In the genomic region with DNA sequence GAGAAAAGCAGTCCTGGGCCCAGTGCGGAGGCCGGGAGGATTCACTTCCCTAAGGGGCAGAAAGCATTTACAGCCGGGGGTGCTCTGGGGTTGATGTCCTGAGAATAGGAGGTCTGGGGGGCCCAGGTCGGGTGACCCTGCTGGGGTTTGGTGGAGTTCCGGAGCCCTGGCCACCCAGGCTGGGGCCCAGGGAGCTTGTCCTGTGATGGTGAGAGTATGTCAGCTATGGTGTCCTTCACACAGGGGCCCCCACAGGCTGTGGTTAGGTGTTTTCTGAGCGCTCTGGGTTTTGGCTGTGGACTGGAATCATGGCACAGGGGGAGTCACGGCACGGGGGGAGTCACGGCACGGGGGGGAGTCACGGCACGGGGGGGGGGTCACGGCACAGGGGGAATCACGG, we compare ENCODE assay signal across 1 cellular context.
TF ChIP-seq lines count a peak whose summit lies in the region.

No MANE protein-coding gene starts in this region.

TF ChIP-seq in H1, 55 proteins besides CTCF, POLR2A, EP300 and RAD21:
- TF ChIP-seq POLR2AphosphoS5 (IDR thresholded peaks at IDR 0.05; ENCODE audit: low read depth, low read length) (no peak), SIN3A (conservative IDR thresholded peaks at IDR 0.05 in 1 of 2, IDR thresholded peaks at IDR 0.05 in 1 of 2; ENCODE audit: low read depth in 1 of 2, low read length in 2 of 2) (no peak), SIX5 (IDR thresholded peaks at IDR 0.05; ENCODE audit: low read depth, low read length) (no peak), TAF1 (IDR thresholded peaks at IDR 0.05; ENCODE audit: low read depth, low read length) (no peak), BACH1 (IDR thresholded peaks at IDR 0.05; ENCODE audit: low read length) (no peak), CREB1 (IDR thresholded peaks at IDR 0.05) (no peak), CHD1 (IDR thresholded peaks at IDR 0.05; ENCODE audit: low read depth, low read length) (no peak), CBX8 (IDR thresholded peaks at IDR 0.05; ENCODE audit: borderline replicate concordance, low read depth, low read length) (no peak), CHD2 (IDR thresholded peaks at IDR 0.05; ENCODE audit: low read length) (no peak), CEBPB (IDR thresholded peaks at IDR 0.05; ENCODE audit: low read depth, low read length) (no peak), SUZ12 (IDR thresholded peaks at IDR 0.05; ENCODE audit: low read length) (no peak), PHF8 (conservative IDR thresholded peaks at IDR 0.05; ENCODE audit: low read depth, low read length) (no peak), SAP30 (IDR thresholded peaks at IDR 0.05; ENCODE audit: insufficient read depth, insufficient replicate concordance, low read length) (no peak), JUN (IDR thresholded peaks at IDR 0.05; ENCODE audit: low read depth, low read length) (no peak), KDM5A (IDR thresholded peaks at IDR 0.05; ENCODE audit: low read length) (no peak), BCL11A (IDR thresholded peaks at IDR 0.05; ENCODE audit: low read depth in 2 of 2, low read length in 2 of 2) (no peak), ZNF274 (IDR thresholded peaks at IDR 0.05; ENCODE audit: borderline replicate concordance, extremely low read depth, low read length) (no peak)
- TF ChIP-seq, protein P1, sequence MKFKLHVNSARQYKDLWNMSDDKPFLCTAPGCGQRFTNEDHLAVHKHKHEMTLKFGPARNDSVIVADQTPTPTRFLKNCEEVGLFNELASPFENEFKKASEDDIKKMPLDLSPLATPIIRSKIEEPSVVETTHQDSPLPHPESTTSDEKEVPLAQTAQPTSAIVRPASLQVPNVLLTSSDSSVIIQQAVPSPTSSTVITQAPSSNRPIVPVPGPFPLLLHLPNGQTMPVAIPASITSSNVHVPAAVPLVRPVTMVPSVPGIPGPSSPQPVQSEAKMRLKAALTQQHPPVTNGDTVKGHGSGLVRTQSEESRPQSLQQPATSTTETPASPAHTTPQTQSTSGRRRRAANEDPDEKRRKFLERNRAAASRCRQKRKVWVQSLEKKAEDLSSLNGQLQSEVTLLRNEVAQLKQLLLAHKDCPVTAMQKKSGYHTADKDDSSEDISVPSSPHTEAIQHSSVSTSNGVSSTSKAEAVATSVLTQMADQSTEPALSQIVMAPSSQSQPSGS (IDR thresholded peaks at IDR 0.05; ENCODE audit: low read length), result no peak
- TF ChIP-seq, protein P2, sequence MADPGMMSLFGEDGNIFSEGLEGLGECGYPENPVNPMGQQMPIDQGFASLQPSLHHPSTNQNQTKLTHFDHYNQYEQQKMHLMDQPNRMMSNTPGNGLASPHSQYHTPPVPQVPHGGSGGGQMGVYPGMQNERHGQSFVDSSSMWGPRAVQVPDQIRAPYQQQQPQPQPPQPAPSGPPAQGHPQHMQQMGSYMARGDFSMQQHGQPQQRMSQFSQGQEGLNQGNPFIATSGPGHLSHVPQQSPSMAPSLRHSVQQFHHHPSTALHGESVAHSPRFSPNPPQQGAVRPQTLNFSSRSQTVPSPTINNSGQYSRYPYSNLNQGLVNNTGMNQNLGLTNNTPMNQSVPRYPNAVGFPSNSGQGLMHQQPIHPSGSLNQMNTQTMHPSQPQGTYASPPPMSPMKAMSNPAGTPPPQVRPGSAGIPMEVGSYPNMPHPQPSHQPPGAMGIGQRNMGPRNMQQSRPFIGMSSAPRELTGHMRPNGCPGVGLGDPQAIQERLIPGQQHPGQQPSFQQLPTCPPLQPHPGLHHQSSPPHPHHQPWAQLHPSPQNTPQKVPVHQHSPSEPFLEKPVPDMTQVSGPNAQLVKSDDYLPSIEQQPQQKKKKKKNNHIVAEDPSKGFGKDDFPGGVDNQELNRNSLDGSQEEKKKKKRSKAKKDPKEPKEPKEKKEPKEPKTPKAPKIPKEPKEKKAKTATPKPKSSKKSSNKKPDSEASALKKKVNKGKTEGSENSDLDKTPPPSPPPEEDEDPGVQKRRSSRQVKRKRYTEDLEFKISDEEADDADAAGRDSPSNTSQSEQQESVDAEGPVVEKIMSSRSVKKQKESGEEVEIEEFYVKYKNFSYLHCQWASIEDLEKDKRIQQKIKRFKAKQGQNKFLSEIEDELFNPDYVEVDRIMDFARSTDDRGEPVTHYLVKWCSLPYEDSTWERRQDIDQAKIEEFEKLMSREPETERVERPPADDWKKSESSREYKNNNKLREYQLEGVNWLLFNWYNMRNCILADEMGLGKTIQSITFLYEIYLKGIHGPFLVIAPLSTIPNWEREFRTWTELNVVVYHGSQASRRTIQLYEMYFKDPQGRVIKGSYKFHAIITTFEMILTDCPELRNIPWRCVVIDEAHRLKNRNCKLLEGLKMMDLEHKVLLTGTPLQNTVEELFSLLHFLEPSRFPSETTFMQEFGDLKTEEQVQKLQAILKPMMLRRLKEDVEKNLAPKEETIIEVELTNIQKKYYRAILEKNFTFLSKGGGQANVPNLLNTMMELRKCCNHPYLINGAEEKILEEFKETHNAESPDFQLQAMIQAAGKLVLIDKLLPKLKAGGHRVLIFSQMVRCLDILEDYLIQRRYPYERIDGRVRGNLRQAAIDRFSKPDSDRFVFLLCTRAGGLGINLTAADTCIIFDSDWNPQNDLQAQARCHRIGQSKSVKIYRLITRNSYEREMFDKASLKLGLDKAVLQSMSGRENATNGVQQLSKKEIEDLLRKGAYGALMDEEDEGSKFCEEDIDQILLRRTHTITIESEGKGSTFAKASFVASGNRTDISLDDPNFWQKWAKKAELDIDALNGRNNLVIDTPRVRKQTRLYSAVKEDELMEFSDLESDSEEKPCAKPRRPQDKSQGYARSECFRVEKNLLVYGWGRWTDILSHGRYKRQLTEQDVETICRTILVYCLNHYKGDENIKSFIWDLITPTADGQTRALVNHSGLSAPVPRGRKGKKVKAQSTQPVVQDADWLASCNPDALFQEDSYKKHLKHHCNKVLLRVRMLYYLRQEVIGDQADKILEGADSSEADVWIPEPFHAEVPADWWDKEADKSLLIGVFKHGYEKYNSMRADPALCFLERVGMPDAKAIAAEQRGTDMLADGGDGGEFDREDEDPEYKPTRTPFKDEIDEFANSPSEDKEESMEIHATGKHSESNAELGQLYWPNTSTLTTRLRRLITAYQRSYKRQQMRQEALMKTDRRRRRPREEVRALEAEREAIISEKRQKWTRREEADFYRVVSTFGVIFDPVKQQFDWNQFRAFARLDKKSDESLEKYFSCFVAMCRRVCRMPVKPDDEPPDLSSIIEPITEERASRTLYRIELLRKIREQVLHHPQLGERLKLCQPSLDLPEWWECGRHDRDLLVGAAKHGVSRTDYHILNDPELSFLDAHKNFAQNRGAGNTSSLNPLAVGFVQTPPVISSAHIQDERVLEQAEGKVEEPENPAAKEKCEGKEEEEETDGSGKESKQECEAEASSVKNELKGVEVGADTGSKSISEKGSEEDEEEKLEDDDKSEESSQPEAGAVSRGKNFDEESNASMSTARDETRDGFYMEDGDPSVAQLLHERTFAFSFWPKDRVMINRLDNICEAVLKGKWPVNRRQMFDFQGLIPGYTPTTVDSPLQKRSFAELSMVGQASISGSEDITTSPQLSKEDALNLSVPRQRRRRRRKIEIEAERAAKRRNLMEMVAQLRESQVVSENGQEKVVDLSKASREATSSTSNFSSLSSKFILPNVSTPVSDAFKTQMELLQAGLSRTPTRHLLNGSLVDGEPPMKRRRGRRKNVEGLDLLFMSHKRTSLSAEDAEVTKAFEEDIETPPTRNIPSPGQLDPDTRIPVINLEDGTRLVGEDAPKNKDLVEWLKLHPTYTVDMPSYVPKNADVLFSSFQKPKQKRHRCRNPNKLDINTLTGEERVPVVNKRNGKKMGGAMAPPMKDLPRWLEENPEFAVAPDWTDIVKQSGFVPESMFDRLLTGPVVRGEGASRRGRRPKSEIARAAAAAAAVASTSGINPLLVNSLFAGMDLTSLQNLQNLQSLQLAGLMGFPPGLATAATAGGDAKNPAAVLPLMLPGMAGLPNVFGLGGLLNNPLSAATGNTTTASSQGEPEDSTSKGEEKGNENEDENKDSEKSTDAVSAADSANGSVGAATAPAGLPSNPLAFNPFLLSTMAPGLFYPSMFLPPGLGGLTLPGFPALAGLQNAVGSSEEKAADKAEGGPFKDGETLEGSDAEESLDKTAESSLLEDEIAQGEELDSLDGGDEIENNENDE (IDR thresholded peaks at IDR 0.05; ENCODE audit: insufficient replicate concordance, low read length), result no peak
